ENCODE assay signal across 8 cellular contexts in genomic region chr9:127578952-127579853, GRCh38.
A peak's percentile ranks its signal among the peaks of the same experiment; 100 is the strongest.
DNase-seq lines count a peak whose midpoint lies in the region; ATAC-seq and TF ChIP-seq lines count a peak whose summit lies in the region.

No MANE protein-coding gene starts in this region.

- H3K27ac ChIP-seq in layer of hippocampus (ENCODE audit: low read depth, low read length): peak overlapping the region; percentile 73

- no peaks in the 10 kb centered on the region for H3K27me3 ChIP-seq in layer of hippocampus (ENCODE audit: control insufficient read depth, insufficient read depth, low read length)

- peak; percentile 91 for DNase-seq in NCI-H2196 treated with DMSO at 0.1 percent for 48 hours (lab: John Stamatoyannopoulos, UW; ENCODE audit: unreplicated experiment)
- DNase-seq in activated CD4-positive, alpha-beta T cell treated with anti-CD3 and anti-CD28 coated beads for 4 hours: peak; percentile 73 to 75
- DNase-seq in cerebellar cortex (ENCODE audit: low spot score): peak; percentile 93
- DNase-seq in stimulated activated CD4-positive, alpha-beta T cell treated with anti-CD3 and anti-CD28 coated beads, Interleukin-15, amount 100 ng/mL, for 1 hour (ENCODE audit: low read depth in 1 of 2, low spot score in 1 of 2): peak; percentile 48 to 52
- DNase-seq in GM10266 (ENCODE audit: extremely low spot score): no peak

- no peak for TF ChIP-seq CTCF in GM10266 (IDR thresholded peaks at IDR 0.05; ENCODE audit: control insufficient read depth, insufficient read depth, low read depth, missing control alignments)

- ATAC-seq in GM21447 (IDR thresholded peaks at IDR 0.05; ENCODE audit: unreplicated experiment) (peak; percentile 85), GM21723 (IDR thresholded peaks at IDR 0.05; ENCODE audit: unreplicated experiment) (no peak)
